8 cellular contexts compared by ENCODE assay signal in the genomic region with DNA sequence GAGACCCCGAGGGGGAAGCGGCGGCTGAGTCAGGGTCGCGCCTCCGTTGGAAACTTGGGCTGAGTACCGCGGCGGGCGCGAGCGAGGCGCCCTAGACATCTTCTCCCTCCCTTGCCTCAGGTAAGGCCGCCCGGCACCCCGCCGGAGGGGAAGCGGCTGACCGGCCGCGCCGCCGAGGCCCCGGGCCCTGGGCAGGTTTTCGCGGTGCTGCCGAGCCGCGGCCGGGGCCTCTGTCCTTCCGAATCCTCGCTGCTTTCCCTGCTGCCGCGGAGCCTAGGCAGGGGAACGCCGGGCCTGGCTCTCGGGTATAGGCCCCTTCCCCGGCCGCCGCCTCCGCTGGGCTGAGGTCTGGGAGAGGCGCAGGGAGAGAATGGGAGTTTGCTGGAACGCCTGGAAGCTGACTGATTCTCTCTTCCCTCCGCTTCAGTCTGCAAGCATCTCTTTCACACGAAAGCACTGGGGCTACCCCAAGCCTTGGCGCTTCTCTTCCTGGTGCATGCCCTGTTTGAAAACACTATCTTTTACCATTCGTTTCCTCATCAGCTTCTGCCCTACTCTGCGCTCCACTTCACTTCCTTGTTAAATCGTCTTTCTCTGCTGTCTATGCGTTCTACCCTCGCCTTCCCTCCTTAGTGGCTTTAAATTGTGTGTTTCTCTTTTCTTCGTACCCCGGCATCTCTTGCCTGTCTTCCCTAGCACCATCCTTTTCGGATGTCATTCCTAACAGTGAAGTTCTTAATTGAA. TPM values are rescaled to one million over a fixed set of nuclear protein-coding genes. Genes with fewer than 3 reads are reported as not detected.
DNase-seq lines count a peak whose midpoint lies in the region; ATAC-seq, FAIRE-seq and TF ChIP-seq lines count a peak whose summit lies in the region.

No MANE protein-coding gene starts in this region.

- TF ChIP-seq EP300 in stomach (IDR thresholded peaks at IDR 0.05) = no peak

- CTCF ChIA-PET in activated CD4-positive, alpha-beta memory T cell treated with anti-CD3 and anti-CD28 coated beads, Interleukin-2, amount 10 ng/mL, durations not matched to agents 7 days and 5 days (lab: Charles Lee) = interaction anchor here (1.0 to 1.7 kb wide), 4 partner anchors 82 to 193 kb away, joined by 3 to 4 read pairs (median 3); partner anchors contain the start of genes CAMKMT and PREPL
- CTCF ChIA-PET in endothelial cell of umbilical vein (lab: Charles Lee) = interaction anchor here (1.6 to 2.5 kb wide), 4 partner anchors 12 to 125 kb away, joined by 3 to 9 read pairs (median 4); no protein-coding TSS in a partner anchor

- H3K27me3 ChIP-seq in endothelial cell of umbilical vein (ENCODE audit: control insufficient read depth in 2 of 2, insufficient read depth in 2 of 2, low read length in 2 of 2) = peaks cover 0 to 5% of the 10 kb centered on the region in 2 experiments
- no peaks in the 10 kb centered on the region for H3K27me3 ChIP-seq in stomach

- H3K27me3 Mint-ChIP-seq in activated CD4-positive, alpha-beta memory T cell treated with anti-CD3 and anti-CD28 coated beads, Interleukin-2, amount 10 ng/mL, durations not matched to agents 7 days and 5 days = no peaks in the 10 kb centered on the region
- H3K27me3 Mint-ChIP-seq in mesothelial cell of epicardium (ENCODE audit: low read depth) = no peaks in the 10 kb centered on the region

- H3K9ac ChIP-seq in endothelial cell of umbilical vein (replicated peaks; ENCODE audit: extremely low read depth, insufficient read depth, low read length) = peak overlapping the region; percentile 90

- H3K4me3 ChIP-seq in endothelial cell of umbilical vein (replicated peaks in 1 of 3; ENCODE audit: insufficient read depth in 1 of 3, low read depth in 1 of 3, low read length in 3 of 3) = peak overlapping the region; percentile 59 to 96 (median 86)
- H3K4me3 ChIP-seq in stomach = peak overlapping the region; percentile 67 to 92 (median 73)

- H3K4me3 Mint-ChIP-seq in activated CD4-positive, alpha-beta memory T cell treated with anti-CD3 and anti-CD28 coated beads, Interleukin-2, amount 10 ng/mL, durations not matched to agents 7 days and 5 days = peak overlapping the region; percentile 99
- peak overlapping the region; percentile 96 for H3K4me3 Mint-ChIP-seq in mesothelial cell of epicardium

- TF ChIP-seq CTCF in endothelial cell of umbilical vein (IDR thresholded peaks at IDR 0.05; ENCODE audit: extremely low read depth in 1 of 2, insufficient read depth in 1 of 2, low read depth in 1 of 2, low read length in 2 of 2) (no peak), mesothelial cell of epicardium (IDR thresholded peaks at IDR 0.05; ENCODE audit: unreplicated experiment) (no peak), stomach (IDR thresholded peaks at IDR 0.05) (no peak)

- dilution Hi-C loops in endothelial cell of umbilical vein (cut with MboI; ENCODE audit: extremely low pct_ligation_motif_present, low sequenced_read_pairs) = no loop called here

- H3K4me1 ChIP-seq in endothelial cell of umbilical vein (ENCODE audit: control insufficient read depth, extremely low read depth, insufficient read depth, low read length) = peaks cover 15% of the 10 kb centered on the region
- H3K4me1 ChIP-seq in stomach = peaks cover 0 to 51% (median 28%) of the 10 kb centered on the region in 4 donors

- peaks cover 2% of the 10 kb centered on the region for H4K20me1 ChIP-seq in endothelial cell of umbilical vein (replicated peaks; ENCODE audit: control insufficient read depth, extremely low read depth, insufficient read depth, low read length)

- no peaks in the 10 kb centered on the region for H3K9me3 ChIP-seq in endothelial cell of umbilical vein (replicated peaks; ENCODE audit: control insufficient read depth, insufficient read depth, low read length)
- no peaks in the 10 kb centered on the region for H3K9me3 ChIP-seq in stomach

- DNase-seq in NCI-H1092 treated with DMSO at 0.1 percent for 48 hours (lab: John Stamatoyannopoulos, UW) (peak; percentile 13), NCI-H1092 (lab: John Stamatoyannopoulos, UW) (no peak), NCI-H2227 treated with DMSO at 0.1 percent for 48 hours (lab: John Stamatoyannopoulos, UW) (peak; percentile 34), endothelial cell of umbilical vein (ENCODE audit: low read depth, low spot score) (peak; percentile 68), mesothelial cell of epicardium (ENCODE audit: low spot score in 2 of 2, unreplicated experiment in 2 of 2) (peak in 1 of 2 experiments; percentile 63), stomach (peak; percentile 41)
- DNase-seq in activated CD4-positive, alpha-beta memory T cell treated with anti-CD3 and anti-CD28 coated beads, Interleukin-2, amount 10 ng/mL, durations not matched to agents 7 days and 5 days = peak; percentile 60

- H3K9me3 Mint-ChIP-seq in activated CD4-positive, alpha-beta memory T cell treated with anti-CD3 and anti-CD28 coated beads, Interleukin-2, amount 10 ng/mL, durations not matched to agents 7 days and 5 days = peaks cover 8% of the 10 kb centered on the region
- peaks cover 23% of the 10 kb centered on the region for H3K9me3 Mint-ChIP-seq in mesothelial cell of epicardium

- POLR2A ChIA-PET in activated CD4-positive, alpha-beta memory T cell treated with anti-CD3 and anti-CD28 coated beads, Interleukin-2, amount 10 ng/mL, durations not matched to agents 7 days and 5 days (lab: Charles Lee) = interaction anchor here (0.9 to 4.6 kb wide), 12 partner anchors 17 to 237 kb away, joined by 3 to 48 read pairs (median 4); partner anchors contain the start of genes CAMKMT, LRPPRC and PREPL
- POLR2A ChIA-PET in endothelial cell of umbilical vein (lab: Charles Lee) = interaction anchor here (0.9 kb wide), 1 partner anchor 44 kb away, joined by 3 read pairs; no protein-coding TSS in a partner anchor

- no TSS peak for BruUV-seq in endothelial cell of umbilical vein (replicated peaks; lab: Mats Ljungman, UMichigan)

- H2AFZ ChIP-seq in endothelial cell of umbilical vein (ENCODE audit: low read depth, low read length) = peak overlapping the region; percentile 77

- FAIRE-seq in endothelial cell of umbilical vein (lab: Jason Lieb, UNC) = peak; percentile 38

- 0 to 3% (median 0%) methylated on average over 17 to 54 of the region's 54 CpGs for WGBS in stomach, 5 donors

- H3K27ac Mint-ChIP-seq in activated CD4-positive, alpha-beta memory T cell treated with anti-CD3 and anti-CD28 coated beads, Interleukin-2, amount 10 ng/mL, durations not matched to agents 7 days and 5 days = peak overlapping the region; percentile 99
- H3K27ac Mint-ChIP-seq in mesothelial cell of epicardium = peak overlapping the region; percentile 99

- intact Hi-C loops in endothelial cell of umbilical vein (cut with micrococcal nuclease) = loop anchor here (2.0 kb wide), 3 partner anchors 75 to 783 kb away; no protein-coding TSS in a partner anchor
- intact Hi-C loops in stomach (cut with DNase I; ENCODE audit: low total_unique reads) = no loop called here

- no peak for TF ChIP-seq POLR2A in endothelial cell of umbilical vein (IDR thresholded peaks at IDR 0.05; ENCODE audit: low read depth, low read length)
- no peak for TF ChIP-seq POLR2A in stomach (IDR thresholded peaks at IDR 0.05)

- peak; percentile 15 for ATAC-seq in HG02610 (IDR thresholded peaks at IDR 0.05; ENCODE audit: unreplicated experiment)

- peaks cover 44% of the 10 kb centered on the region for H3K79me2 ChIP-seq in endothelial cell of umbilical vein (ENCODE audit: control insufficient read depth, insufficient read depth, low read length)

- H3K4me1 Mint-ChIP-seq in activated CD4-positive, alpha-beta memory T cell treated with anti-CD3 and anti-CD28 coated beads, Interleukin-2, amount 10 ng/mL, durations not matched to agents 7 days and 5 days = peaks cover 42% of the 10 kb centered on the region
- peaks cover 20% of the 10 kb centered on the region for H3K4me1 Mint-ChIP-seq in mesothelial cell of epicardium

- no peaks in the 10 kb centered on the region for H3K9me1 ChIP-seq in endothelial cell of umbilical vein (replicated peaks; ENCODE audit: control insufficient read depth, extremely low read depth, insufficient read depth, low read length)

- H3K27ac ChIP-seq in endothelial cell of umbilical vein (ENCODE audit: insufficient read depth, low read depth, low read length) (peak overlapping the region; percentile 56), stomach (peak overlapping the region; percentile 94 to 99 (median 99))

- peaks cover 19% of the 10 kb centered on the region for H3K36me3 Mint-ChIP-seq in activated CD4-positive, alpha-beta memory T cell treated with anti-CD3 and anti-CD28 coated beads, Interleukin-2, amount 10 ng/mL, durations not matched to agents 7 days and 5 days (ENCODE audit: low read depth)
- peaks cover 2% of the 10 kb centered on the region for H3K36me3 Mint-ChIP-seq in mesothelial cell of epicardium

- H3K36me3 ChIP-seq in endothelial cell of umbilical vein (ENCODE audit: control insufficient read depth in 2 of 2, extremely low read depth in 1 of 2, insufficient read depth in 2 of 2, low read length in 2 of 2) (no peaks in the 10 kb centered on the region), stomach (no peaks in the 10 kb centered on the region)

- peak overlapping the region; percentile 99 for H3K4me2 ChIP-seq in endothelial cell of umbilical vein (ENCODE audit: insufficient read depth, low read length)

TF ChIP-seq in endothelial cell of umbilical vein, 7 proteins besides CTCF, POLR2A, EP300 and RAD21:
- TF ChIP-seq, protein P1, sequence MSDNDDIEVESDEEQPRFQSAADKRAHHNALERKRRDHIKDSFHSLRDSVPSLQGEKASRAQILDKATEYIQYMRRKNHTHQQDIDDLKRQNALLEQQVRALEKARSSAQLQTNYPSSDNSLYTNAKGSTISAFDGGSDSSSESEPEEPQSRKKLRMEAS (IDR thresholded peaks at IDR 0.05; ENCODE audit: insufficient read depth, insufficient read length) = no peak
- TF ChIP-seq GATA2 (IDR thresholded peaks at IDR 0.05; ENCODE audit: insufficient read depth, insufficient read length, low read depth, low read length) = no peak
- TF ChIP-seq POLR2AphosphoS5 (IDR thresholded peaks at IDR 0.05; ENCODE audit: insufficient read depth, low read depth, low read length) = no peak
- TF ChIP-seq JUN (IDR thresholded peaks at IDR 0.05; ENCODE audit: borderline replicate concordance, insufficient read depth, insufficient read length, low read depth) = no peak

RNA-seq across cellular contexts. Expression of gene PPM1B, which starts 0.7 kb away (rescaled TPM):
- 10 to 100 TPM; 57.0 to 60.9 TPM for total RNA-seq in activated CD4-positive, alpha-beta memory T cell treated with anti-CD3 and anti-CD28 coated beads, Interleukin-2, amount 10 ng/mL, durations not matched to agents 7 days and 5 days
- total RNA-seq in endothelial cell of umbilical vein (24.1 and 26.0 TPM in 2 replicates), mesothelial cell of epicardium (36.4 to 43.4 TPM (median 37.4 TPM) in 3 replicates), stomach (100 to 1,000 TPM in 1 of 5 donors, 10 to 100 TPM in 4; 11.7 to 122 (median 59.4) TPM)
- polyA plus RNA-seq in endothelial cell of umbilical vein (6.7 and 8.0 TPM in 2 replicates), stomach (10 to 100 TPM; 16.8 to 29.6 (median 22.3) TPM)
- polyA plus RNA-seq in endothelial cell of umbilical vein (2011; cell fraction: cytosol; rRNA removed) = 9.8 and 11.6 TPM in 2 replicates
- 13.0 and 18.2 TPM in 2 replicates for polyA plus RNA-seq in endothelial cell of umbilical vein (2011; cell fraction: nucleus; rRNA removed)
- polyA plus RNA-seq in endothelial cell of umbilical vein (2012) = 24.9 and 25.5 TPM in 2 replicates
- polyA minus RNA-seq in endothelial cell of umbilical vein = 40.6 and 46.7 TPM in 2 replicates
- polyA minus RNA-seq in endothelial cell of umbilical vein (2011; cell fraction: cytosol; rRNA and poly(A)+ RNA removed) = 21.5 TPM
- 38.7 and 46.2 TPM in 2 replicates for polyA minus RNA-seq in endothelial cell of umbilical vein (2011; cell fraction: nucleus; rRNA and poly(A)+ RNA removed)
